8 cellular contexts compared by ENCODE assay signal in the genomic region with DNA sequence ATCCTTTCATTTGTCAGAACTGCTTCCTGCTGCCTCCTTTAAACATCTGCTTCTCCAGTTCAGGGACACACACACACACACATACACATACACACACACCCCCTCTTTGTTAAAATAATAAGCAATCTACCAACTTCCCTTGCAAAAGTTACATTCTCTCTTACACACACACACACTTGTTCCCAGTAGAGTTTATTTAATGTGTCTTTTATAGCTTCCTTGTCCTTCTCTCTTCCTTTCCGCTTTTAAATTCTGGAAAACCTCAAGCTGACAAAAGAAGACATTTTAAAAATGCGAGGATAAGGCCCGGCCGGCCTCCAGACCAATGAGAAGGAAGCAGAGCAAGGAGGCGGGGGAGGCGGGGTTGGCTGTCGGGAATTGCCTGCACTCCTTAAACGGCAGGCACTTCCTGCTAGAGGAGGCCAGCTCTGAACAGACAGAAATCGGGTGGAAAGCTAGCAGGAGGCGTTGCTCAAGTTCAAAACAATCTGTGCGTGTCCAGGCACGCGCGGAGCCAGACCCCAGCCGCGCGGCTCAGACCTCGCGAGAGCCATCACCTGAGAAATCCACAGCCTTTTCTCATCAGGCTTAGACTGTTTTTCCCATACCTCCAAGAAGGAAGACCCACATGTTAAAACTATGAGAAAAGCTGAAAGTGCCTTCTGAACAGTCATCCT.
A peak's percentile ranks its signal among the peaks of the same experiment; 100 is the strongest.
DNase-seq lines count a peak whose midpoint lies in the region; ATAC-seq and TF ChIP-seq lines count a peak whose summit lies in the region.

No MANE protein-coding gene starts in this region.

- peak overlapping the region; percentile 91 for H3K4me3 Mint-ChIP-seq in natural killer cell treated with Interleukin-12 subunit alpha and Interleukin-12 subunit beta and Interleukin-15 and Interleukin-18, amount 100 ng/mL, for 72 hours

- TF ChIP-seq POLR2A in Raji (IDR thresholded peaks at IDR 0.05; ENCODE audit: insufficient read depth, low read depth, low read length): 0 out of 2 replicates have a peak, but pooled peaks have one; percentile 16

- peak overlapping the region; percentile 78 to 88 for H3K27ac Mint-ChIP-seq in natural killer cell treated with Interleukin-12 subunit alpha and Interleukin-12 subunit beta and Interleukin-15 and Interleukin-18, amount 100 ng/mL, for 72 hours

- in situ Hi-C loops in KBM-7 (cut with MboI; ENCODE audit: low pct_unique_long_range_greater_than_20kb, low sequenced_read_pairs): no loop called here

- TF ChIP-seq CTCF in fibroblast of the aortic adventitia (IDR thresholded peaks at IDR 0.05; ENCODE audit: insufficient read depth, low read length): no peak

- H3K36me3 Mint-ChIP-seq in natural killer cell treated with Interleukin-12 subunit alpha and Interleukin-12 subunit beta and Interleukin-15 and Interleukin-18, amount 100 ng/mL, for 72 hours: no peaks in the 10 kb centered on the region

- H3K4me1 Mint-ChIP-seq in natural killer cell treated with Interleukin-12 subunit alpha and Interleukin-12 subunit beta and Interleukin-15 and Interleukin-18, amount 100 ng/mL, for 72 hours (ENCODE audit: low read depth in 2 of 2): peaks cover 37 to 48% of the 10 kb centered on the region in 2 donors

- H3K27me3 Mint-ChIP-seq in natural killer cell treated with Interleukin-12 subunit alpha and Interleukin-12 subunit beta and Interleukin-15 and Interleukin-18, amount 100 ng/mL, for 72 hours: no peaks in the 10 kb centered on the region

- ATAC-seq in GM21717 (IDR thresholded peaks at IDR 0.05; ENCODE audit: unreplicated experiment): peak; percentile 94
- ATAC-seq in natural killer cell treated with Interleukin-12 subunit alpha and Interleukin-12 subunit beta and Interleukin-15 and Interleukin-18, amount 100 ng/mL, for 72 hours: peak; percentile 89 to 94

- H3K9me3 Mint-ChIP-seq in natural killer cell treated with Interleukin-12 subunit alpha and Interleukin-12 subunit beta and Interleukin-15 and Interleukin-18, amount 100 ng/mL, for 72 hours: no peaks in the 10 kb centered on the region

- H3K4me3 ChIP-seq in fibroblast of the aortic adventitia (ENCODE audit: low read depth, low read length): peak overlapping the region; percentile 61

- peak; percentile 99 for DNase-seq in DMS53 treated with DMSO at 0.1 percent for 48 hours (lab: John Stamatoyannopoulos, UW; ENCODE audit: unreplicated experiment)
- peak; percentile 97 for DNase-seq in KBM-7
- peak; percentile 55 for DNase-seq in activated effector memory CD4-positive, alpha-beta T cell treated with Interleukin-2 at 50 U/mL for 16 hours
- peak; percentile 97 for DNase-seq in fibroblast of the aortic adventitia (ENCODE audit: low read depth)
- peak; percentile 86 for DNase-seq in natural killer cell treated with Interleukin-12 subunit alpha and Interleukin-12 subunit beta and Interleukin-15 and Interleukin-18, amount 100 ng/mL, for 72 hours (ENCODE audit: low spot score)
- peak; percentile 69 for DNase-seq in stimulated activated naive CD4-positive, alpha-beta T cell treated with Interleukin-2 at 50 U/mL for 16 hours (lab: John Stamatoyannopoulos, UW)

Comparison
In these comparisons a context has a peak if more than half of its experiments do, and no peak if none do; other contexts are left out.
1. Peak in every context shown above with its lines: DNase-seq, ATAC-seq and H3K4me3 ChIP-seq.